ENCODE assay signal across 32 cellular contexts in genomic region chr6:107637914-107638313, GRCh38.
"Had no signal": no experiment of that assay in that cellular context is flagged by ENCODE, and none has a peak within 500 bp of the region (broad histone marks: within the 10 kb centered on the region; RNA-seq: fewer than 3 reads in every experiment).

No MANE protein-coding gene starts in this region.

- H3K36me3 ChIP-seq: brain microvascular endothelial cell had no signal

- H3K9me3 ChIP-seq: heart left ventricle had no signal

- DNase-seq: activated CD4-positive, alpha-beta memory T cell treated with anti-CD3 and anti-CD28 coated beads, Interleukin-2, amount 10 ng/mL, durations not matched to agents 7 days and 5 days; activated CD4-positive, alpha-beta T cell treated with anti-CD3 and anti-CD28 coated beads for 1 hour; activated CD4-positive, alpha-beta T cell treated with anti-CD3 and anti-CD28 coated beads for 4 hours; activated CD4-positive, alpha-beta T cell treated with anti-CD3 and anti-CD28 coated beads, Interleukin-2, amount 10 ng/mL, durations not matched to agents 7 days and 5 days; activated CD4-positive, alpha-beta T cell treated with anti-CD3 and anti-CD28 coated beads, Interleukin-2, amount 50 U/mL, for 4 hours; activated CD8-positive, alpha-beta memory T cell treated with anti-CD3 and anti-CD28 coated beads, Interleukin-2, amount 50 U/mL, for 48 hours; activated effector memory CD4-positive, alpha-beta T cell treated with Interleukin-2 at 50 U/mL for 16 hours; activated gamma-delta T cell treated with Interleukin-2 at 50 U/mL for 16 hours; activated naive CD4-positive, alpha-beta T cell treated with anti-CD3 and anti-CD28 coated beads, Interleukin-2, amount 50 U/mL, for 16 hours; activated naive CD4-positive, alpha-beta T cell treated with Interleukin-2 at 50 U/mL for 16 hours; activated T-cell treated with anti-CD3 and anti-CD28 coated beads for 4 hours; activated T-cell treated with anti-CD3 and anti-CD28 coated beads, Interleukin-2, amount 50 U/mL, for 24 hours; activated T-cell treated with anti-CD3 and anti-CD28 coated beads, Interleukin-2, amount 50 U/mL, for 72 hours; amniotic stem cell; anterior cingulate cortex; brain microvascular endothelial cell; dorsolateral prefrontal cortex; effector memory CD4-positive, alpha-beta T cell; endodermal cell; foreskin fibroblast; glutamatergic neuron; heart left ventricle; T-helper 2 cell had no signal

- H3K4me3 ChIP-seq: coronary artery, dorsolateral prefrontal cortex, heart left ventricle had no signal

- H3K27me3 ChIP-seq: dorsolateral prefrontal cortex had no signal

- H3K4me1 Mint-ChIP-seq: activated T-helper 17 cell treated with anti-CD3 and anti-CD28 coated beads, Interleukin-2, amount 50 U/mL, for 72 hours; central memory CD8-positive, alpha-beta T cell; endodermal cell had no signal

- H3K27ac ChIP-seq: brain microvascular endothelial cell, coronary artery, dorsolateral prefrontal cortex, heart left ventricle had no signal

- FAIRE-seq: astrocyte, bronchial epithelial cell, frontal cortex had no signal

- ATAC-seq: activated T-cell treated with anti-CD3 and anti-CD28 coated beads, Interleukin-2, amount 50 U/mL, for 72 hours; activated T-helper 17 cell treated with anti-CD3 and anti-CD28 coated beads, Interleukin-2, amount 50 U/mL, for 72 hours; esophagus mucosa; heart left ventricle had no signal

- H3K9me3 Mint-ChIP-seq: activated CD4-positive, alpha-beta memory T cell treated with anti-CD3 and anti-CD28 coated beads, Interleukin-2, amount 10 ng/mL, durations not matched to agents 7 days and 5 days; activated CD4-positive, alpha-beta T cell treated with anti-CD3 and anti-CD28 coated beads, Interleukin-2, amount 10 ng/mL, durations not matched to agents 7 days and 5 days; activated T-cell treated with anti-CD3 and anti-CD28 coated beads, Interleukin-2, amount 50 U/mL, for 24 hours; activated T-cell treated with anti-CD3 and anti-CD28 coated beads, Interleukin-2, amount 50 U/mL, for 72 hours; activated T-helper 17 cell treated with anti-CD3 and anti-CD28 coated beads, Interleukin-2, amount 50 U/mL, for 72 hours; central memory CD8-positive, alpha-beta T cell; dendritic cell treated with granulocyte-macrophage colony-stimulating factor and Interleukin-4, amounts not matched to agents 40 ng/mL and 50 ng/mL, for 4 days; endodermal cell had no signal

- H3K27ac Mint-ChIP-seq: activated CD4-positive, alpha-beta memory T cell treated with anti-CD3 and anti-CD28 coated beads, Interleukin-2, amount 10 ng/mL, durations not matched to agents 7 days and 5 days; activated CD4-positive, alpha-beta T cell treated with anti-CD3 and anti-CD28 coated beads, Interleukin-2, amount 10 ng/mL, durations not matched to agents 7 days and 5 days; activated naive CD8-positive, alpha-beta T cell; activated T-cell treated with anti-CD3 and anti-CD28 coated beads, Interleukin-2, amount 50 U/mL, for 24 hours; activated T-cell treated with anti-CD3 and anti-CD28 coated beads, Interleukin-2, amount 50 U/mL, for 72 hours; activated T-helper 17 cell treated with anti-CD3 and anti-CD28 coated beads, Interleukin-2, amount 50 U/mL, for 72 hours; dendritic cell treated with granulocyte-macrophage colony-stimulating factor and Interleukin-4, amounts not matched to agents 40 ng/mL and 50 ng/mL, for 4 days; endodermal cell had no signal

- H3K4me3 Mint-ChIP-seq: activated CD4-positive, alpha-beta memory T cell treated with anti-CD3 and anti-CD28 coated beads, Interleukin-2, amount 10 ng/mL, durations not matched to agents 7 days and 5 days; activated CD4-positive, alpha-beta T cell treated with anti-CD3 and anti-CD28 coated beads, Interleukin-2, amount 10 ng/mL, durations not matched to agents 7 days and 5 days; activated naive CD8-positive, alpha-beta T cell; activated T-cell treated with anti-CD3 and anti-CD28 coated beads, Interleukin-2, amount 50 U/mL, for 24 hours; activated T-cell treated with anti-CD3 and anti-CD28 coated beads, Interleukin-2, amount 50 U/mL, for 72 hours; activated T-helper 17 cell treated with anti-CD3 and anti-CD28 coated beads, Interleukin-2, amount 50 U/mL, for 72 hours; central memory CD8-positive, alpha-beta T cell; dendritic cell treated with granulocyte-macrophage colony-stimulating factor and Interleukin-4, amounts not matched to agents 40 ng/mL and 50 ng/mL, for 4 days; endodermal cell had no signal
